1 cellular context compared by ENCODE assay signal in genomic region chr20:24773751-24774201, GRCh38.
TF ChIP-seq lines count a peak whose summit lies in the region.

No MANE protein-coding gene starts in this region.

TF ChIP-seq in GM23338, 12 proteins besides CTCF, POLR2A, EP300 and RAD21 (continued from another document):
- TF ChIP-seq ZNF462 (CRISPR knock-in tag; IDR thresholded peaks at IDR 0.05) (no peak), ETS1 (IDR thresholded peaks at IDR 0.05) (no peak)
